Comparison of ENCODE assay signal across 1 cellular context in the genomic region with DNA sequence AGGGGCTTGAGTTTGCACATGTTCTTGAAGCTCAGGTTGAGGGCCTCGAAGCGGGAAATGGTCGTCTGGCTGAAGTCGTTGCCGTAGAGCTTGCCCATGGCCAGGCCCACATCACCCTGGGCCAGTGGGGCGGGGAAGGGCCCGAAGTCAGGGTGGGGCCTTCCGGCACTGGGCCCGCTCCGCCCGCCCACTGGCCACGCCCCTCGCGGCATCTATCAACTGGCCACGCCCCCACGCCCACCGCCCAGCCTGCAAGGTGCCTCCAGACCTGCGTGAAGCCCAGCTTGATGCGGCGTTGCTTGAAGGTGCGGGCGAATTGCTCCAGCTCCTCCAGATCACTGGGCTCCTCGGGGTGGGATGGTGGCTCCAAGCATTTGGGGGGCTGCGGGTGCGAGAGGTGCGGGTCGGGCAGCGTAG.
TF ChIP-seq lines count a peak whose summit lies in the region.

No MANE protein-coding gene starts in this region.

TF ChIP-seq in K562, 482 proteins besides CTCF, POLR2A, EP300 and RAD21:
- no peak for TF ChIP-seq EZH2 (IDR thresholded peaks at IDR 0.05; ENCODE audit: borderline replicate concordance, low read depth, low read length)
- TF ChIP-seq, protein P1, sequence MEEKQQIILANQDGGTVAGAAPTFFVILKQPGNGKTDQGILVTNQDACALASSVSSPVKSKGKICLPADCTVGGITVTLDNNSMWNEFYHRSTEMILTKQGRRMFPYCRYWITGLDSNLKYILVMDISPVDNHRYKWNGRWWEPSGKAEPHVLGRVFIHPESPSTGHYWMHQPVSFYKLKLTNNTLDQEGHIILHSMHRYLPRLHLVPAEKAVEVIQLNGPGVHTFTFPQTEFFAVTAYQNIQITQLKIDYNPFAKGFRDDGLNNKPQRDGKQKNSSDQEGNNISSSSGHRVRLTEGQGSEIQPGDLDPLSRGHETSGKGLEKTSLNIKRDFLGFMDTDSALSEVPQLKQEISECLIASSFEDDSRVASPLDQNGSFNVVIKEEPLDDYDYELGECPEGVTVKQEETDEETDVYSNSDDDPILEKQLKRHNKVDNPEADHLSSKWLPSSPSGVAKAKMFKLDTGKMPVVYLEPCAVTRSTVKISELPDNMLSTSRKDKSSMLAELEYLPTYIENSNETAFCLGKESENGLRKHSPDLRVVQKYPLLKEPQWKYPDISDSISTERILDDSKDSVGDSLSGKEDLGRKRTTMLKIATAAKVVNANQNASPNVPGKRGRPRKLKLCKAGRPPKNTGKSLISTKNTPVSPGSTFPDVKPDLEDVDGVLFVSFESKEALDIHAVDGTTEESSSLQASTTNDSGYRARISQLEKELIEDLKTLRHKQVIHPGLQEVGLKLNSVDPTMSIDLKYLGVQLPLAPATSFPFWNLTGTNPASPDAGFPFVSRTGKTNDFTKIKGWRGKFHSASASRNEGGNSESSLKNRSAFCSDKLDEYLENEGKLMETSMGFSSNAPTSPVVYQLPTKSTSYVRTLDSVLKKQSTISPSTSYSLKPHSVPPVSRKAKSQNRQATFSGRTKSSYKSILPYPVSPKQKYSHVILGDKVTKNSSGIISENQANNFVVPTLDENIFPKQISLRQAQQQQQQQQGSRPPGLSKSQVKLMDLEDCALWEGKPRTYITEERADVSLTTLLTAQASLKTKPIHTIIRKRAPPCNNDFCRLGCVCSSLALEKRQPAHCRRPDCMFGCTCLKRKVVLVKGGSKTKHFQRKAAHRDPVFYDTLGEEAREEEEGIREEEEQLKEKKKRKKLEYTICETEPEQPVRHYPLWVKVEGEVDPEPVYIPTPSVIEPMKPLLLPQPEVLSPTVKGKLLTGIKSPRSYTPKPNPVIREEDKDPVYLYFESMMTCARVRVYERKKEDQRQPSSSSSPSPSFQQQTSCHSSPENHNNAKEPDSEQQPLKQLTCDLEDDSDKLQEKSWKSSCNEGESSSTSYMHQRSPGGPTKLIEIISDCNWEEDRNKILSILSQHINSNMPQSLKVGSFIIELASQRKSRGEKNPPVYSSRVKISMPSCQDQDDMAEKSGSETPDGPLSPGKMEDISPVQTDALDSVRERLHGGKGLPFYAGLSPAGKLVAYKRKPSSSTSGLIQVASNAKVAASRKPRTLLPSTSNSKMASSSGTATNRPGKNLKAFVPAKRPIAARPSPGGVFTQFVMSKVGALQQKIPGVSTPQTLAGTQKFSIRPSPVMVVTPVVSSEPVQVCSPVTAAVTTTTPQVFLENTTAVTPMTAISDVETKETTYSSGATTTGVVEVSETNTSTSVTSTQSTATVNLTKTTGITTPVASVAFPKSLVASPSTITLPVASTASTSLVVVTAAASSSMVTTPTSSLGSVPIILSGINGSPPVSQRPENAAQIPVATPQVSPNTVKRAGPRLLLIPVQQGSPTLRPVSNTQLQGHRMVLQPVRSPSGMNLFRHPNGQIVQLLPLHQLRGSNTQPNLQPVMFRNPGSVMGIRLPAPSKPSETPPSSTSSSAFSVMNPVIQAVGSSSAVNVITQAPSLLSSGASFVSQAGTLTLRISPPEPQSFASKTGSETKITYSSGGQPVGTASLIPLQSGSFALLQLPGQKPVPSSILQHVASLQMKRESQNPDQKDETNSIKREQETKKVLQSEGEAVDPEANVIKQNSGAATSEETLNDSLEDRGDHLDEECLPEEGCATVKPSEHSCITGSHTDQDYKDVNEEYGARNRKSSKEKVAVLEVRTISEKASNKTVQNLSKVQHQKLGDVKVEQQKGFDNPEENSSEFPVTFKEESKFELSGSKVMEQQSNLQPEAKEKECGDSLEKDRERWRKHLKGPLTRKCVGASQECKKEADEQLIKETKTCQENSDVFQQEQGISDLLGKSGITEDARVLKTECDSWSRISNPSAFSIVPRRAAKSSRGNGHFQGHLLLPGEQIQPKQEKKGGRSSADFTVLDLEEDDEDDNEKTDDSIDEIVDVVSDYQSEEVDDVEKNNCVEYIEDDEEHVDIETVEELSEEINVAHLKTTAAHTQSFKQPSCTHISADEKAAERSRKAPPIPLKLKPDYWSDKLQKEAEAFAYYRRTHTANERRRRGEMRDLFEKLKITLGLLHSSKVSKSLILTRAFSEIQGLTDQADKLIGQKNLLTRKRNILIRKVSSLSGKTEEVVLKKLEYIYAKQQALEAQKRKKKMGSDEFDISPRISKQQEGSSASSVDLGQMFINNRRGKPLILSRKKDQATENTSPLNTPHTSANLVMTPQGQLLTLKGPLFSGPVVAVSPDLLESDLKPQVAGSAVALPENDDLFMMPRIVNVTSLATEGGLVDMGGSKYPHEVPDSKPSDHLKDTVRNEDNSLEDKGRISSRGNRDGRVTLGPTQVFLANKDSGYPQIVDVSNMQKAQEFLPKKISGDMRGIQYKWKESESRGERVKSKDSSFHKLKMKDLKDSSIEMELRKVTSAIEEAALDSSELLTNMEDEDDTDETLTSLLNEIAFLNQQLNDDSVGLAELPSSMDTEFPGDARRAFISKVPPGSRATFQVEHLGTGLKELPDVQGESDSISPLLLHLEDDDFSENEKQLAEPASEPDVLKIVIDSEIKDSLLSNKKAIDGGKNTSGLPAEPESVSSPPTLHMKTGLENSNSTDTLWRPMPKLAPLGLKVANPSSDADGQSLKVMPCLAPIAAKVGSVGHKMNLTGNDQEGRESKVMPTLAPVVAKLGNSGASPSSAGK (IDR thresholded peaks at IDR 0.05): peak; percentile 30; the same call in 1 of the 2 replicates
